In genomic region chr1:179806333-179806732, GRCh38 we compare ENCODE assay signal across 1 cellular context.
TF ChIP-seq lines count a peak whose summit lies in the region.

No MANE protein-coding gene starts in this region.

TF ChIP-seq in IMR-90, 13 proteins besides CTCF, POLR2A, EP300 and RAD21:
- TF ChIP-seq, protein P1, sequence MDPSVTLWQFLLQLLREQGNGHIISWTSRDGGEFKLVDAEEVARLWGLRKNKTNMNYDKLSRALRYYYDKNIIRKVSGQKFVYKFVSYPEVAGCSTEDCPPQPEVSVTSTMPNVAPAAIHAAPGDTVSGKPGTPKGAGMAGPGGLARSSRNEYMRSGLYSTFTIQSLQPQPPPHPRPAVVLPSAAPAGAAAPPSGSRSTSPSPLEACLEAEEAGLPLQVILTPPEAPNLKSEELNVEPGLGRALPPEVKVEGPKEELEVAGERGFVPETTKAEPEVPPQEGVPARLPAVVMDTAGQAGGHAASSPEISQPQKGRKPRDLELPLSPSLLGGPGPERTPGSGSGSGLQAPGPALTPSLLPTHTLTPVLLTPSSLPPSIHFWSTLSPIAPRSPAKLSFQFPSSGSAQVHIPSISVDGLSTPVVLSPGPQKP (IDR thresholded peaks at IDR 0.05; ENCODE audit: borderline replicate concordance, low read depth, low read length) = no peak
- TF ChIP-seq RCOR1 (IDR thresholded peaks at IDR 0.05; ENCODE audit: insufficient replicate concordance, low read length) (no peak), MAZ (IDR thresholded peaks at IDR 0.05; ENCODE audit: borderline replicate concordance, low read depth, low read length) (no peak), BHLHE40 (IDR thresholded peaks at IDR 0.05; ENCODE audit: low read depth, low read length) (no peak), CHD1 (IDR thresholded peaks at IDR 0.05; ENCODE audit: low read depth, low read length) (no peak)
